ENCODE assay signal across 10 cellular contexts in the genomic region with DNA sequence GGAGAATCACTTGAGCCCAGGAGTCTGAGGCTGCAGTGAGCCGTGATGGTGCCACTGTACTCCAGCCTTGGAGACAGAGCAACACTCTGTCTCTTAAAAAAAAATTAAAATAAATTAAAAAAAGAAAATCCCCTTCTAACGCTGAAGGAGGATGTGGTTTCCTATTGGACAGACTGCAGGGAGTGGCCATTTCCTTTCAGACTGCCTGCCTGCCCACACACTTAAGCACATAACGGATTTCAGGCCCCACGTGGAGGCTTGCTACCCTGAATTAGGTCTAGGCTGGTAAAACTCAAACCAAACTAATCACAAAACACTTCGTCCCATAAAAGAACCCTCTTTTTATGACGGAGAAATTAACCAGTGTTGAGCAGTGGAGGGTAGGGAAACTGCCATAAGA. TPM values are rescaled to one million over a fixed set of nuclear protein-coding genes. Genes with fewer than 3 reads are reported as not detected.
DNase-seq lines count a peak whose midpoint lies in the region; ATAC-seq and TF ChIP-seq lines count a peak whose summit lies in the region.
"Had no signal": no experiment of that assay in that cellular context is flagged by ENCODE, and none has a peak within 500 bp of the region (broad histone marks: within the 10 kb centered on the region; RNA-seq: fewer than 3 reads in every experiment).

No MANE protein-coding gene starts in this region.

- DNase-seq in stimulated activated CD4-positive, alpha-beta T cell treated with anti-CD3 and anti-CD28 coated beads, Interleukin-1b, Interleukin-23, amount 100 ng/mL, for 48 hours = peak; percentile 35
- no peak for DNase-seq in stimulated activated CD4-positive, alpha-beta T cell treated with anti-CD3 and anti-CD28 coated beads, Interleukin-4, amount 100 ng/mL, for 1 hour
- DNase-seq in activated CD4-positive, alpha-beta T cell treated with anti-CD3 and anti-CD28 coated beads for 48 hours = peak; percentile 55
- DNase-seq in stimulated activated naive CD8-positive, alpha-beta T cell treated with anti-CD3 and anti-CD28 coated beads, Interleukin-15, amount 100 ng/mL, for 72 hours = peak; percentile 36 to 45
- no peak for DNase-seq in MG63
- DNase-seq in SW 1271 (lab: John Stamatoyannopoulos, UW) = no peak
- DNase-seq in BE2C = no peak
- DNase-seq: caudate nucleus, hypothalamus had no signal

- peak; percentile 74 for ATAC-seq in HG02973 (IDR thresholded peaks at IDR 0.05; ENCODE audit: unreplicated experiment)
- ATAC-seq in stimulated activated naive CD8-positive, alpha-beta T cell treated with anti-CD3 and anti-CD28 coated beads, Interleukin-15, amount 100 ng/mL, for 72 hours = peak; percentile 98

- no peak for TF ChIP-seq CTCF in BE2C (IDR thresholded peaks at IDR 0.05; ENCODE audit: low read depth, low read length)

- H3K36me3 ChIP-seq in MG63 (no peaks in the 10 kb centered on the region), BE2C (no peaks in the 10 kb centered on the region; the same call in 1 of the 2 replicates)

- no peaks in the 10 kb centered on the region for H3K27me3 Mint-ChIP-seq in stimulated activated naive CD8-positive, alpha-beta T cell treated with anti-CD3 and anti-CD28 coated beads, Interleukin-15, amount 100 ng/mL, for 72 hours

- H3K27me3 ChIP-seq in MG63 = no peaks in the 10 kb centered on the region
- H3K27me3 ChIP-seq in BE2C = no peaks in the 10 kb centered on the region

- H3K9me3 Mint-ChIP-seq in stimulated activated naive CD8-positive, alpha-beta T cell treated with anti-CD3 and anti-CD28 coated beads, Interleukin-15, amount 100 ng/mL, for 72 hours = no peaks in the 10 kb centered on the region

- H3K4me1 ChIP-seq in BE2C = no peaks in the 10 kb centered on the region

- no peak overlapping the region for H3K4me3 Mint-ChIP-seq in stimulated activated naive CD8-positive, alpha-beta T cell treated with anti-CD3 and anti-CD28 coated beads, Interleukin-15, amount 100 ng/mL, for 72 hours

- H3K4me3 ChIP-seq in MG63 (no peak overlapping the region), BE2C (ENCODE audit: low read depth, low read length) (no peak overlapping the region)

- H3K4me1 Mint-ChIP-seq in stimulated activated naive CD8-positive, alpha-beta T cell treated with anti-CD3 and anti-CD28 coated beads, Interleukin-15, amount 100 ng/mL, for 72 hours = peaks cover 25% of the 10 kb centered on the region

- no peak overlapping the region for H3K27ac Mint-ChIP-seq in stimulated activated naive CD8-positive, alpha-beta T cell treated with anti-CD3 and anti-CD28 coated beads, Interleukin-15, amount 100 ng/mL, for 72 hours

- H3K9me3 ChIP-seq in MG63 = no peaks in the 10 kb centered on the region
- no peaks in the 10 kb centered on the region for H3K9me3 ChIP-seq in BE2C

RNA-seq across cellular contexts. Expression of a gene that starts 34.0 kb away (rescaled TPM):
- total RNA-seq in MG63 (2014; rRNA removed; shearing (Covaris generic); ENCODE audit: low replicate concordance) = not detected in 2 replicates
- 223 TPM for polyA plus RNA-seq in BE2C (2012; ENCODE audit: insufficient read depth, insufficient read length, low read depth)

Comparison
In these comparisons a context has a peak if more than half of its experiments do, and no peak if none do; other contexts are left out.
1. DNase-seq: peak in stimulated activated CD4-positive, alpha-beta T cell treated with anti-CD3 and anti-CD28 coated beads, Interleukin-1b, Interleukin-23, amount 100 ng/mL, for 48 hours (single experiment), activated CD4-positive, alpha-beta T cell treated with anti-CD3 and anti-CD28 coated beads for 48 hours (single experiment) and stimulated activated naive CD8-positive, alpha-beta T cell treated with anti-CD3 and anti-CD28 coated beads, Interleukin-15, amount 100 ng/mL, for 72 hours (2 of 2); none in stimulated activated CD4-positive, alpha-beta T cell treated with anti-CD3 and anti-CD28 coated beads, Interleukin-4, amount 100 ng/mL, for 1 hour (single experiment), MG63 (single experiment), SW 1271 (0 of 2) and BE2C (single experiment).